In genomic region chr6:35392111-35392702, GRCh38 we compare ENCODE assay signal across 11 cellular contexts. TPM values are rescaled to one million over a fixed set of nuclear protein-coding genes. Genes with fewer than 3 reads are reported as not detected.
A peak's percentile ranks its signal among the peaks of the same experiment; 100 is the strongest.
DNase-seq lines count a peak whose midpoint lies in the region; ATAC-seq, FAIRE-seq and TF ChIP-seq lines count a peak whose summit lies in the region.
"Had no signal": no experiment of that assay in that cellular context is flagged by ENCODE, and none has a peak within 500 bp of the region (broad histone marks: within the 10 kb centered on the region; RNA-seq: fewer than 3 reads in every experiment).

No MANE protein-coding gene starts in this region.

- no peak for ATAC-seq in K562
- ATAC-seq in mucosa of descending colon: peak; percentile 83
- no peak for ATAC-seq in HG03025 (IDR thresholded peaks at IDR 0.05; ENCODE audit: low FRiP score, unreplicated experiment)
- ATAC-seq in HG03175 (IDR thresholded peaks at IDR 0.05; ENCODE audit: unreplicated experiment): no peak

- no peak for FAIRE-seq in K562 (lab: Jason Lieb, UNC)

- intact Hi-C loops in CD4-positive, alpha-beta memory T cell (cut with micrococcal nuclease): no loop called here
- intact Hi-C loops in K562 (cut with micrococcal nuclease) (no loop called here), mucosa of descending colon (cut with DNase I, micrococcal nuclease) (no loop called here)

- H3K4me3 Mint-ChIP-seq in CD4-positive, alpha-beta memory T cell: peak overlapping the region in 1 of 8 donors; percentile 17
- H3K4me3 Mint-ChIP-seq: activated naive CD4-positive, alpha-beta T cell treated with anti-CD3 and anti-CD28 coated beads, Interleukin-2, amount 10 ng/mL, durations not matched to agents 7 days and 5 days had no signal

- POLR2A ChIA-PET in CD4-positive, alpha-beta memory T cell (lab: Charles Lee; ENCODE audit: partially characterized antibody): interaction anchor here (0.8 to 2.1 kb wide), 6 partner anchors 23 to 94 kb away, joined by 3 to 9 read pairs (median 4); partner anchors contain the start of genes DEF6 and RPL10A
- POLR2A ChIA-PET in K562 (lab: Yijun Ruan, JAX): interaction anchor here (0.6 to 2.4 kb wide), 4 partner anchors 8 to 1095 kb away, joined by 3 to 8 read pairs (median 4); no protein-coding TSS in a partner anchor

- no peak for TF ChIP-seq EP300 in K562 (IDR thresholded peaks at IDR 0.05; ENCODE audit: low read length)

- H3K4me1 ChIP-seq in CD4-positive, alpha-beta memory T cell (ENCODE audit: insufficient read depth, low read length): peaks cover 42% of the 10 kb centered on the region
- H3K4me1 ChIP-seq in K562 (replicated peaks in 1 of 2; ENCODE audit: control insufficient read depth in 2 of 2, insufficient read depth in 2 of 2, low read length in 2 of 2) (peaks cover 24 to 26% of the 10 kb centered on the region in 2 experiments), mucosa of descending colon (ENCODE audit: low read depth) (peaks cover 41% of the 10 kb centered on the region)

- H3K4me3 ChIP-seq in CD4-positive, alpha-beta memory T cell (ENCODE audit: low read length in 2 of 2): no peak overlapping the region
- no peak overlapping the region for H3K4me3 ChIP-seq in K562
- H3K4me3 ChIP-seq in mucosa of descending colon: no peak overlapping the region
- H3K4me3 ChIP-seq: SK-N-MC had no signal

- H3K36me3 ChIP-seq in CD4-positive, alpha-beta memory T cell (ENCODE audit: insufficient read depth, low read length): no peaks in the 10 kb centered on the region
- H3K36me3 ChIP-seq in K562 (ENCODE audit: control insufficient read depth, insufficient read depth, low read length) (no peaks in the 10 kb centered on the region), mucosa of descending colon (ENCODE audit: low read depth) (no peaks in the 10 kb centered on the region)

- H3K9me3 ChIP-seq in CD4-positive, alpha-beta memory T cell (ENCODE audit: control insufficient read depth in 1 of 2, low read length in 2 of 2): no peaks in the 10 kb centered on the region
- H3K9me3 ChIP-seq in K562 (replicated peaks; ENCODE audit: control insufficient read depth, insufficient read depth, low read depth, low read length) (no peaks in the 10 kb centered on the region), mucosa of descending colon (no peaks in the 10 kb centered on the region)

- H3K9ac ChIP-seq in K562 (ENCODE audit: insufficient read depth in 1 of 2, low read depth in 2 of 2, low read length in 2 of 2): peak overlapping the region in 1 of 2 experiments; percentile 61; a peak in 1 of 4 replicates

- WGBS in K562 (ENCODE audit: insufficient coverage, low coverage, missing lambda C conversion rate): 64% methylated on average over 12 of the region's 12 CpGs

- H3K4me2 ChIP-seq in K562 (ENCODE audit: insufficient read depth, low read length): no peak overlapping the region

- no TSS peak for BruUV-seq in K562 (replicated peaks; lab: Mats Ljungman, UMichigan)

- CTCF ChIA-PET in CD4-positive, alpha-beta memory T cell (lab: Charles Lee; ENCODE audit: partially characterized antibody): interaction anchor here (0.5 to 1.7 kb wide), 7 partner anchors 19 to 401 kb away, joined by 3 to 15 read pairs (median 4); no protein-coding TSS in a partner anchor
- CTCF ChIA-PET in K562 (lab: Yijun Ruan, JAX; ENCODE audit: low intra/inter-chr PET ratio): no interaction called here

- H3K4me1 Mint-ChIP-seq in CD4-positive, alpha-beta memory T cell: peaks cover 26 to 61% (median 44%) of the 10 kb centered on the region in 4 donors

- in situ Hi-C loops in K562 (cut with MboI): no loop called here

- no peak overlapping the region for H3K27ac ChIP-seq in CD4-positive, alpha-beta memory T cell (ENCODE audit: low read depth, low read length)
- H3K27ac ChIP-seq in K562 (ENCODE audit: extremely low read depth, low read depth, low read length): no peak overlapping the region
- H3K27ac ChIP-seq: SK-N-MC had no signal

- H3K27ac Mint-ChIP-seq in CD4-positive, alpha-beta memory T cell: peak overlapping the region in 6 of 7 donors; percentile 6 to 95 (median 82)

- no peak for TF ChIP-seq POLR2A in K562 (conservative IDR thresholded peaks at IDR 0.05)

- TF ChIP-seq RAD21 in K562 (CRISPR knock-in tag; conservative IDR thresholded peaks at IDR 0.05 in 1 of 2, IDR thresholded peaks at IDR 0.05 in 1 of 2): no peak

- peaks cover 5% of the 10 kb centered on the region for H3K9me1 ChIP-seq in K562 (ENCODE audit: control insufficient read depth, insufficient read depth, low read length)

- no peaks in the 10 kb centered on the region for H3K27me3 ChIP-seq in CD4-positive, alpha-beta memory T cell (ENCODE audit: insufficient read depth, low read length)
- no peaks in the 10 kb centered on the region for H3K27me3 ChIP-seq in K562 (ENCODE audit: control insufficient read depth in 2 of 2, insufficient read depth in 2 of 2, low read length in 2 of 2)

- no peaks in the 10 kb centered on the region for H3K79me2 ChIP-seq in K562 (ENCODE audit: control insufficient read depth, insufficient read depth, low read length)

- peaks cover 0 to 2% (median 0%) of the 10 kb centered on the region in 8 donors for H3K9me3 Mint-ChIP-seq in CD4-positive, alpha-beta memory T cell
- H3K9me3 Mint-ChIP-seq: activated naive CD4-positive, alpha-beta T cell treated with anti-CD3 and anti-CD28 coated beads, Interleukin-2, amount 10 ng/mL, durations not matched to agents 7 days and 5 days had no signal

- no peaks in the 10 kb centered on the region for H3K27me3 Mint-ChIP-seq in CD4-positive, alpha-beta memory T cell
- H3K27me3 Mint-ChIP-seq: activated naive CD4-positive, alpha-beta T cell treated with anti-CD3 and anti-CD28 coated beads, Interleukin-2, amount 10 ng/mL, durations not matched to agents 7 days and 5 days had no signal

- DNase-seq in CD4-positive, alpha-beta memory T cell: no peak
- peak; percentile 65 for DNase-seq in NCI-H146 (lab: John Stamatoyannopoulos, UW)
- no peak for DNase-seq in K562 (ENCODE audit: extremely low read depth in 1 of 4, low spot score in 3 of 4)
- DNase-seq in mucosa of descending colon: peak; percentile 91 to 93 (median 92)
- no peak for DNase-seq in SIG-M5 (lab: John Stamatoyannopoulos, UW)
- no peak for DNase-seq in stimulated activated naive CD4-positive, alpha-beta T cell treated with Interleukin-2 at 50 U/mL for 16 hours (lab: John Stamatoyannopoulos, UW)
- DNase-seq: activated naive CD4-positive, alpha-beta T cell treated with anti-CD3 and anti-CD28 coated beads, Interleukin-2, amount 10 ng/mL, durations not matched to agents 7 days and 5 days; foreskin melanocyte had no signal

- peaks cover 21% of the 10 kb centered on the region; the same call in 1 of the 2 replicates for H4K20me1 ChIP-seq in K562 (replicated peaks; ENCODE audit: control insufficient read depth, insufficient read depth, low read length)

- H2AFZ ChIP-seq in K562 (ENCODE audit: low read depth, low read length): no peak overlapping the region

- peaks cover 0 to 5% of the 10 kb centered on the region in 2 donors for H3K36me3 Mint-ChIP-seq in CD4-positive, alpha-beta memory T cell

- no peak for TF ChIP-seq CTCF in K562 (IDR thresholded peaks at IDR 0.05 in 2 of 3, conservative IDR thresholded peaks at IDR 0.05 in 1 of 3; ENCODE audit: insufficient read depth in 2 of 3, low read depth in 1 of 3, low read length in 3 of 3)
- TF ChIP-seq CTCF in mucosa of descending colon (IDR thresholded peaks at IDR 0.05): no peak

RNA-seq across cellular contexts. Expression of gene PPARD, which starts 49.8 kb away (rescaled TPM):
- 10 to 100 TPM; 37.2 to 38.7 TPM for total RNA-seq in CD4-positive, alpha-beta memory T cell
- polyA plus RNA-seq in CD4-positive, alpha-beta memory T cell: 10 to 100 TPM in 1 of 2 donors, 1 to 10 TPM in 1; 2.6 to 10.7 TPM
- 15.0 and 29.8 TPM in 2 replicates for total RNA-seq in K562 (2011; cell fraction: chromatin; rRNA removed; ENCODE audit: low replicate concordance)
- total RNA-seq in K562 (2011; cell fraction: nucleolus; rRNA removed): 15.7 and 18.3 TPM in 2 replicates
- 17.1 and 18.0 TPM in 2 replicates for total RNA-seq in K562 (2011; cell fraction: nucleoplasm; rRNA removed)
- total RNA-seq in K562 (2014; rRNA removed): 3.8 and 5.1 TPM in 2 replicates
- total RNA-seq in K562 (2014; rRNA removed; fragmentation: Illumina TruSeq; extraction: Trizol): 1.7 and 2.0 TPM in 2 replicates
- total RNA-seq in K562 (2015; rRNA removed; fragmentation: Illumina TruSeq; extraction: Trizol): 3.1 and 3.3 TPM in 2 replicates
- total RNA-seq in K562 (2021): 11.4 and 13.2 TPM in 2 replicates
- polyA plus RNA-seq in K562 (2011; rRNA removed): 8.1 and 18.2 TPM in 2 replicates
- 16.0 and 18.8 TPM in 2 replicates for polyA plus RNA-seq in K562 (2011; cell fraction: cytosol; rRNA removed)
- 26.6 and 29.0 TPM in 2 replicates for polyA plus RNA-seq in K562 (2011; cell fraction: nucleus; rRNA removed)
- polyA plus RNA-seq in K562 (2012): 10.8 and 20.2 TPM in 2 replicates
- polyA plus RNA-seq in K562 (2014; fragmentation: Illumina TruSeq; extraction: Trizol): 9.2 and 11.4 TPM in 2 replicates
- polyA plus RNA-seq in K562 (2014; fragmentation: Nextera tagmentation; extraction: Ambion mirVana): under 1 TPM; 0.14 to 0.18 TPM
- polyA plus RNA-seq in K562 (2014; rRNA removed): 9.5 and 9.7 TPM in 2 replicates
- polyA minus RNA-seq in K562 (2011; rRNA and poly(A)+ RNA removed): 7.2 TPM in 2 replicates
- polyA minus RNA-seq in K562 (2011; cell fraction: cytosol; rRNA and poly(A)+ RNA removed): 6.5 and 10.1 TPM in 2 replicates
- polyA minus RNA-seq in K562 (2011; cell fraction: nucleus; rRNA and poly(A)+ RNA removed): 5.0 and 6.9 TPM in 2 replicates
- 10 to 100 TPM; 44.4 to 66.7 (median 65.6) TPM for total RNA-seq in mucosa of descending colon

RNA-seq across cellular contexts. Expression of gene FANCE, which starts 59.9 kb away (rescaled TPM):
- total RNA-seq in CD4-positive, alpha-beta memory T cell: 1 to 10 TPM; 8.9 to 9.0 TPM
- polyA plus RNA-seq in CD4-positive, alpha-beta memory T cell: 1 to 10 TPM; 5.4 to 7.0 TPM
- total RNA-seq in K562 (2011; cell fraction: chromatin; rRNA removed; ENCODE audit: low replicate concordance): 16.1 and 26.5 TPM in 2 replicates
- 19.5 and 21.1 TPM in 2 replicates for total RNA-seq in K562 (2011; cell fraction: nucleolus; rRNA removed)
- total RNA-seq in K562 (2011; cell fraction: nucleoplasm; rRNA removed): 16.1 and 16.4 TPM in 2 replicates
- total RNA-seq in K562 (2014; rRNA removed) (26.7 and 30.2 TPM in 2 replicates), K562 (2014; rRNA removed; fragmentation: Illumina TruSeq; extraction: Trizol) (16.1 and 16.8 TPM in 2 replicates), K562 (2015; rRNA removed; fragmentation: Illumina TruSeq; extraction: Trizol) (14.5 and 14.8 TPM in 2 replicates), K562 (2021) (23.7 and 26.1 TPM in 2 replicates), mucosa of descending colon (1 to 10 TPM; 4.1 to 5.0 (median 4.4) TPM)
- polyA plus RNA-seq in K562 (2011; rRNA removed) (17.0 and 20.4 TPM in 2 replicates), K562 (2014; fragmentation: Illumina TruSeq; extraction: Trizol) (17.3 and 18.3 TPM in 2 replicates), K562 (2014; fragmentation: Nextera tagmentation; extraction: Ambion mirVana) (1 to 10 TPM; 5.7 to 5.9 TPM), K562 (2014; rRNA removed) (17.2 and 20.4 TPM in 2 replicates)
- 19.3 and 22.3 TPM in 2 replicates for polyA plus RNA-seq in K562 (2011; cell fraction: cytosol; rRNA removed)
- polyA plus RNA-seq in K562 (2011; cell fraction: nucleus; rRNA removed): 18.2 and 22.0 TPM in 2 replicates
- 13.1 and 18.0 TPM in 2 replicates for polyA plus RNA-seq in K562 (2012)
- polyA minus RNA-seq in K562 (2011; rRNA and poly(A)+ RNA removed): 14.5 and 16.4 TPM in 2 replicates
- polyA minus RNA-seq in K562 (2011; cell fraction: cytosol; rRNA and poly(A)+ RNA removed): 12.4 and 15.0 TPM in 2 replicates
- 4.8 and 6.6 TPM in 2 replicates for polyA minus RNA-seq in K562 (2011; cell fraction: nucleus; rRNA and poly(A)+ RNA removed)

Comparison
In these comparisons a context has a peak if more than half of its experiments do, and no peak if none do; other contexts are left out.
1. DNase-seq: peak in NCI-H146 (single experiment) and mucosa of descending colon (3 of 3); none in CD4-positive, alpha-beta memory T cell (0 of 5), K562 (0 of 4), SIG-M5 (single experiment) and stimulated activated naive CD4-positive, alpha-beta T cell treated with Interleukin-2 at 50 U/mL for 16 hours (single experiment).